7 cellular contexts compared by ENCODE assay signal in the genomic region with DNA sequence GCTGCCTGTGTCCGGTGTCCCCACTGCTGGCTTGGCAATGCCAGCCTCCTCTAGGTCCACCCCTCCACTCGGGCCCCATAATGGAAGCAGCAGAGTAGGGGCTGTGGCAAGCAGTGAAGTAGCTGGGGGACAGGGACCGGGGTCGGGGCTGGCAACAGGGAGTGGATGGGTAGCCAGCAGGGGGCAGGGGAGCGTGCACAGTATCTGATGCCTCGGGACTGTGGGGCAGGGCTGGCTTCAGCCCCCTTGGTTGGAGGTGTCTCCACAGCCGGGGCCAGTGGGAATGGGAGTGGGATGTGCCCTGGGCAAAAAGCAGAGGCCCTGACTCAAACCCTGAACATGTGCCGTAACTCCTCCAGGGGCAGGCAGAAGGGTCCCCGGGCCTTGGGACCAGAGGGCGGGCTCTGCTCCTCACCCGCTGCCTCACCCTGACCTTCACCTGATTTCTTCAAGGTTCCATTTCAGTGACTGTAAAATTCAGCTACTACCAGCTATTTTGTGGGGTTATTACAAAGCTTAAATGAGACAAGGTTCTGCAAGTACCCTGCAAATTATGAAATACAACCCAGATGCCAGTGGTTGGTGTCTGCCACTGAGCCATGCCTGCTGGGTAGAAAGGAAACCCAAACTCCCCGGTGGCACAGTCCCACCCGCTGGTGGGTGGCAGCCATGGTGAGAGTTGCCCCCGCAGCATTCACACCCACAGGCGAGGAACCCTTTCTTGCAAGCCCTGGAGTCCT.
DNase-seq lines count a peak whose midpoint lies in the region; ATAC-seq, FAIRE-seq and TF ChIP-seq lines count a peak whose summit lies in the region.
"Not testable (repeated sequence)": the region's sequence is repeated elsewhere in the genome, so short reads cannot be mapped to it uniquely, and the experiment has no call there.

No MANE protein-coding gene starts in this region.

- not testable (repeated sequence) for H3K79me2 ChIP-seq in DOHH2 (ENCODE audit: control insufficient read depth, low read length); OCI-LY7 (ENCODE audit: insufficient read depth, low read depth, low read length)

- H3K27ac Mint-ChIP-seq in activated CD4-positive, alpha-beta T cell treated with anti-CD3 and anti-CD28 coated beads, Interleukin-2, amount 10 ng/mL, durations not matched to agents 7 days and 5 days = peak overlapping the region; percentile 41
- not testable (repeated sequence) for H3K27ac Mint-ChIP-seq in natural killer cell treated with Interleukin-12 subunit alpha and Interleukin-12 subunit beta and Interleukin-15 and Interleukin-18, amount 100 ng/mL, for 72 hours

- H3K4me1 Mint-ChIP-seq in activated CD4-positive, alpha-beta T cell treated with anti-CD3 and anti-CD28 coated beads, Interleukin-2, amount 10 ng/mL, durations not matched to agents 7 days and 5 days = peaks cover 22% of the 10 kb centered on the region
- peaks cover 13 to 28% of the 10 kb centered on the region in 2 donors for H3K4me1 Mint-ChIP-seq in natural killer cell treated with Interleukin-12 subunit alpha and Interleukin-12 subunit beta and Interleukin-15 and Interleukin-18, amount 100 ng/mL, for 72 hours (ENCODE audit: low read depth in 2 of 2)

- DNase-seq in OCI-LY7 (ENCODE audit: low spot score) = peak; percentile 61
- not testable (repeated sequence) for DNase-seq in activated CD4-positive, alpha-beta T cell treated with anti-CD3 and anti-CD28 coated beads, Interleukin-2, amount 10 ng/mL, durations not matched to agents 7 days and 5 days; bronchial epithelial cell (ENCODE audit: low read depth); natural killer cell treated with Interleukin-12 subunit alpha and Interleukin-12 subunit beta and Interleukin-15 and Interleukin-18, amount 100 ng/mL, for 72 hours (ENCODE audit: low spot score)
- DNase-seq in iPS-NIHi11 (ENCODE audit: low spot score) = peak; percentile 62

- H3K4me3 ChIP-seq in DOHH2 (ENCODE audit: low read length) (peak overlapping the region; percentile 37), OCI-LY7 (ENCODE audit: low read depth, low read length, poor library complexity, severe bottlenecking) (peak overlapping the region; percentile 14)
- H3K4me3 ChIP-seq in bronchial epithelial cell (ENCODE audit: low read depth, low read length) = not testable (repeated sequence)

- H4K20me1 ChIP-seq in DOHH2 (ENCODE audit: control insufficient read depth, insufficient read depth, low read depth, low read length); OCI-LY7 (ENCODE audit: insufficient read depth, low read length): not testable (repeated sequence)

- peak overlapping the region; percentile 54; the same call in 1 of the 2 replicates for H3K27ac ChIP-seq in DOHH2 (ENCODE audit: low read depth, low read length)
- peak overlapping the region; percentile 82 for H3K27ac ChIP-seq in OCI-LY7 (ENCODE audit: low read depth, low read length, poor library complexity, severe bottlenecking)

- peak; percentile 12 for ATAC-seq in HG02642 (IDR thresholded peaks at IDR 0.05; ENCODE audit: poor library complexity, unreplicated experiment)
- peak; percentile 62 to 79 for ATAC-seq in natural killer cell treated with Interleukin-12 subunit alpha and Interleukin-12 subunit beta and Interleukin-15 and Interleukin-18, amount 100 ng/mL, for 72 hours

- intact Hi-C loops in OCI-LY7 (cut with micrococcal nuclease; ENCODE audit: unreplicated experiment) = not testable (repeated sequence)

- BruUV-seq in OCI-LY7 (replicated peaks; lab: Mats Ljungman, UMichigan) = not testable (repeated sequence)

- peaks cover 27% of the 10 kb centered on the region for H3K4me1 ChIP-seq in DOHH2 (ENCODE audit: control insufficient read depth, low read length)
- H3K4me1 ChIP-seq in OCI-LY7 (ENCODE audit: insufficient read depth, low read length, poor library complexity, severe bottlenecking) = peaks cover 28% of the 10 kb centered on the region

- H3K27me3 Mint-ChIP-seq in activated CD4-positive, alpha-beta T cell treated with anti-CD3 and anti-CD28 coated beads, Interleukin-2, amount 10 ng/mL, durations not matched to agents 7 days and 5 days; natural killer cell treated with Interleukin-12 subunit alpha and Interleukin-12 subunit beta and Interleukin-15 and Interleukin-18, amount 100 ng/mL, for 72 hours: not testable (repeated sequence)

- not testable (repeated sequence) for H2AFZ ChIP-seq in OCI-LY7 (ENCODE audit: low read length)

- not testable (repeated sequence) for H3F3A ChIP-seq in DOHH2 (ENCODE audit: control insufficient read depth, insufficient read depth)

- not testable (repeated sequence) for H3K9me3 Mint-ChIP-seq in activated CD4-positive, alpha-beta T cell treated with anti-CD3 and anti-CD28 coated beads, Interleukin-2, amount 10 ng/mL, durations not matched to agents 7 days and 5 days; natural killer cell treated with Interleukin-12 subunit alpha and Interleukin-12 subunit beta and Interleukin-15 and Interleukin-18, amount 100 ng/mL, for 72 hours

- not testable (repeated sequence) for H3K9me3 ChIP-seq in DOHH2 (ENCODE audit: control insufficient read depth, insufficient read depth, low read length); OCI-LY7 (ENCODE audit: low read length)

- CTCF ChIA-PET in OCI-LY7 (lab: Charles Lee; ENCODE audit: unreplicated experiment); activated CD4-positive, alpha-beta T cell treated with anti-CD3 and anti-CD28 coated beads, Interleukin-2, amount 10 ng/mL, durations not matched to agents 7 days and 5 days (lab: Charles Lee): not testable (repeated sequence)

- POLR2A ChIA-PET in OCI-LY7 (lab: Charles Lee) = not testable (repeated sequence)
- POLR2A ChIA-PET in activated CD4-positive, alpha-beta T cell treated with anti-CD3 and anti-CD28 coated beads, Interleukin-2, amount 10 ng/mL, durations not matched to agents 7 days and 5 days (lab: Charles Lee) = interaction anchor here (0.6 kb wide), 1 partner anchor 555 kb away, joined by 3 read pairs; no protein-coding TSS in a partner anchor

- peak overlapping the region; percentile 61 for H3K4me2 ChIP-seq in DOHH2 (ENCODE audit: low read length)
- peak overlapping the region; percentile 59 for H3K4me2 ChIP-seq in OCI-LY7 (ENCODE audit: low read length)

- not testable (repeated sequence) for H3K27me3 ChIP-seq in DOHH2 (ENCODE audit: control insufficient read depth, low read length); bronchial epithelial cell (ENCODE audit: control insufficient read depth, insufficient read depth, low read length)

- FAIRE-seq in bronchial epithelial cell (lab: Jason Lieb, UNC) = not testable (repeated sequence)

- TF ChIP-seq CTCF in DOHH2 (IDR thresholded peaks at IDR 0.05; ENCODE audit: low read depth, low read length, poor library complexity, severe bottlenecking) (peak; percentile 37), OCI-LY7 (conservative IDR thresholded peaks at IDR 0.05; ENCODE audit: low read length) (peak; percentile 60), bronchial epithelial cell (IDR thresholded peaks at IDR 0.05; ENCODE audit: insufficient read depth, low read length, severe bottlenecking) (peak; percentile 9)

- not testable (repeated sequence) for H3K4me3 Mint-ChIP-seq in activated CD4-positive, alpha-beta T cell treated with anti-CD3 and anti-CD28 coated beads, Interleukin-2, amount 10 ng/mL, durations not matched to agents 7 days and 5 days; natural killer cell treated with Interleukin-12 subunit alpha and Interleukin-12 subunit beta and Interleukin-15 and Interleukin-18, amount 100 ng/mL, for 72 hours

- H3K9me2 ChIP-seq in DOHH2 (replicated peaks; ENCODE audit: control insufficient read depth, low read length); OCI-LY7 (ENCODE audit: insufficient read depth, low read length): not testable (repeated sequence)

- not testable (repeated sequence) for H3K36me3 ChIP-seq in DOHH2 (ENCODE audit: control insufficient read depth, low read length); OCI-LY7 (ENCODE audit: insufficient read depth, low read length); bronchial epithelial cell (ENCODE audit: control insufficient read depth, insufficient read depth, low read length)

- H3K36me3 Mint-ChIP-seq in activated CD4-positive, alpha-beta T cell treated with anti-CD3 and anti-CD28 coated beads, Interleukin-2, amount 10 ng/mL, durations not matched to agents 7 days and 5 days (ENCODE audit: low read depth) = peaks cover 24% of the 10 kb centered on the region
- not testable (repeated sequence) for H3K36me3 Mint-ChIP-seq in natural killer cell treated with Interleukin-12 subunit alpha and Interleukin-12 subunit beta and Interleukin-15 and Interleukin-18, amount 100 ng/mL, for 72 hours

Comparison
In these comparisons a context has a peak if more than half of its experiments do, and no peak if none do; other contexts are left out.
1. CTCF ChIP-seq: peak in every context shown above with its lines; median percentile 60 in OCI-LY7; 37 in DOHH2; 9 in bronchial epithelial cell.